23 cellular contexts compared by ENCODE assay signal in the genomic region with DNA sequence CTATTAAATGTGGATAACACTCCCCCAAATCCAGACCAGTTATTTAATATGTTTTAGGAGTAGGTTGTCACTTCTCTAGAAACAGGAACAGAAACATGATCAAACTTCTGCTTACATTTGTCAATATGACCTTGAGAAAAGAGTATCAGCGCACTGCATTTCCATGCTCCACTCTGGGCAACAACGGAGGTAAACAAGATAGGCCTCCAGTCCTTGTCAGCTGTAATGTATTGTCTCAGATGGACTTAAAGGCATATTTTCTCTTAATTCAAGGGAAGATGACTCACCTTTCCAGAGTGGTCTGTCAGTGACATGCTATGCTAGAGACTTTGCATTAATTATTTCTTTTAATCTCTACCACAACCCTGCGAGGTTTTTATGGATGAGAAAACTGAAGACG. TPM values are rescaled to one million over a fixed set of nuclear protein-coding genes. Genes with fewer than 3 reads are reported as not detected.
DNase-seq lines count a peak whose midpoint lies in the region; ATAC-seq, FAIRE-seq and TF ChIP-seq lines count a peak whose summit lies in the region.
"Had no signal": no experiment of that assay in that cellular context is flagged by ENCODE, and none has a peak within 500 bp of the region (broad histone marks: within the 10 kb centered on the region; RNA-seq: fewer than 3 reads in every experiment).

No MANE protein-coding gene starts in this region.

- H3K79me2 ChIP-seq in GM12878 (ENCODE audit: control insufficient read depth, insufficient read depth, low read length), result no peaks in the 10 kb centered on the region

- H3K27ac ChIP-seq in GM12878 (ENCODE audit: control insufficient read depth, insufficient read depth), result no peak overlapping the region
- no peak overlapping the region for H3K27ac ChIP-seq in mesenchymal stem cell (ENCODE audit: low read length, poor library complexity, severe bottlenecking)
- H3K27ac ChIP-seq: cardiac muscle cell, dorsolateral prefrontal cortex, neutrophil, stomach, transverse colon had no signal

- no peak overlapping the region for H4K8ac ChIP-seq in mesenchymal stem cell (ENCODE audit: low read length)

- no peak overlapping the region for H3K27ac Mint-ChIP-seq in activated T-helper 17 cell treated with anti-CD3 and anti-CD28 coated beads, Interleukin-2, amount 50 U/mL, for 72 hours
- H3K27ac Mint-ChIP-seq: immature natural killer cell, T-cell had no signal

- no peak for FAIRE-seq in GM12891 (lab: Jason Lieb, UNC)
- no peak for FAIRE-seq in GM12878 (lab: Jason Lieb, UNC)

- H4K20me1 ChIP-seq in GM12878 (ENCODE audit: control insufficient read depth, insufficient read depth), result no peaks in the 10 kb centered on the region

- H3K9me3 ChIP-seq in GM12878 (replicated peaks; ENCODE audit: control insufficient read depth, insufficient read depth, low read length) (no peaks in the 10 kb centered on the region), mesenchymal stem cell (ENCODE audit: control insufficient read depth, low read length) (no peaks in the 10 kb centered on the region)
- H3K9me3 ChIP-seq: MG63, neutrophil, stomach, transverse colon had no signal

- no peaks in the 10 kb centered on the region for H3K79me1 ChIP-seq in mesenchymal stem cell (replicated peaks; ENCODE audit: low read length, poor library complexity, severe bottlenecking)

- no peak overlapping the region for H2AK5ac ChIP-seq in mesenchymal stem cell (ENCODE audit: low read length, severe bottlenecking)

- BruUV-seq in GM12878 (replicated peaks; lab: Mats Ljungman, UMichigan), result no TSS peak

- H2BK5ac ChIP-seq in mesenchymal stem cell (ENCODE audit: low read depth, low read length, poor library complexity, severe bottlenecking), result no peak overlapping the region

- no peak overlapping the region for H3K4ac ChIP-seq in mesenchymal stem cell (ENCODE audit: low read depth in 1 of 2, low read length in 2 of 2)

- CTCF ChIA-PET in GM12878 (lab: Yijun Ruan, JAX), result interaction anchor here (0.6 to 0.8 kb wide), 2 partner anchors 45 to 124 kb away, joined by 3 read pairs; no protein-coding TSS in a partner anchor

- H2BK12ac ChIP-seq in mesenchymal stem cell (ENCODE audit: low read length in 2 of 2), result no peak overlapping the region

- no peaks in the 10 kb centered on the region for H3K9me3 Mint-ChIP-seq in activated T-helper 17 cell treated with anti-CD3 and anti-CD28 coated beads, Interleukin-2, amount 50 U/mL, for 72 hours
- H3K9me3 Mint-ChIP-seq: immature natural killer cell, T-cell had no signal

- H3K27me3 ChIP-seq in GM12878 (replicated peaks in 1 of 2; ENCODE audit: control insufficient read depth in 2 of 2, insufficient read depth in 2 of 2, low read length in 1 of 2), result no peaks in the 10 kb centered on the region
- H3K27me3 ChIP-seq in mesenchymal stem cell (ENCODE audit: control insufficient read depth in 1 of 2, insufficient read depth in 1 of 2, low read length in 2 of 2), result no peaks in the 10 kb centered on the region
- H3K27me3 ChIP-seq: cardiac muscle cell, dorsolateral prefrontal cortex, MG63, neutrophil, stomach, transverse colon had no signal

- no peak for TF ChIP-seq RAD21 in GM12878 (IDR thresholded peaks at IDR 0.05; ENCODE audit: insufficient read depth, low read depth, low read length)

- DNase-seq in GM12891 (ENCODE audit: insufficient read length, low spot score), result no peak
- DNase-seq in NCI-H69 (lab: John Stamatoyannopoulos, UW), result peak; percentile 5
- no peak for DNase-seq in GM12878 (ENCODE audit: low read depth, low spot score)
- DNase-seq in mesenchymal stem cell, result peak; percentile 24
- DNase-seq in NCI-H146 (lab: John Stamatoyannopoulos, UW), result no peak
- no peak for DNase-seq in GF-D8 (lab: John Stamatoyannopoulos, UW)
- no peak for DNase-seq in NCI-H526 (lab: John Stamatoyannopoulos, UW)
- DNase-seq: activated CD4-positive, alpha-beta T cell treated with anti-CD3 and anti-CD28 coated beads, Interleukin-2, amount 50 U/mL, for 1 hour; activated CD8-positive, alpha-beta memory T cell treated with anti-CD3 and anti-CD28 coated beads, Interleukin-2, amount 50 U/mL, for 4 hours; DND-41; dorsolateral prefrontal cortex; immature natural killer cell; left ventricle myocardium superior; MG63; NCI-H1694 treated with DMSO at 0.1 percent for 48 hours; NCI-H226; stimulated activated CD4-positive, alpha-beta T cell treated with anti-CD3 and anti-CD28 coated beads, Interleukin-4, amount 100 ng/mL, for 24 hours; stomach; T-cell; transverse colon had no signal

- H3K4me3 ChIP-seq in GM12878 (no peak overlapping the region), mesenchymal stem cell (ENCODE audit: insufficient read depth in 1 of 2, low read depth in 1 of 2, low read length in 2 of 2) (no peak overlapping the region)
- H3K4me3 ChIP-seq: cardiac muscle cell, dorsolateral prefrontal cortex, MG63, stomach, transverse colon had no signal

- TF ChIP-seq EP300 in GM12878 (IDR thresholded peaks at IDR 0.05; ENCODE audit: borderline replicate concordance in 1 of 2, control insufficient read depth in 1 of 2, low read depth in 2 of 2, low read length in 2 of 2), result no peak

- no peak overlapping the region for H3K23ac ChIP-seq in mesenchymal stem cell (ENCODE audit: low read length in 2 of 2)

- no peaks in the 10 kb centered on the region for H3K27me3 Mint-ChIP-seq in activated T-helper 17 cell treated with anti-CD3 and anti-CD28 coated beads, Interleukin-2, amount 50 U/mL, for 72 hours
- H3K27me3 Mint-ChIP-seq: T-cell had no signal

- H2BK15ac ChIP-seq in mesenchymal stem cell (ENCODE audit: low read depth, poor library complexity, severe bottlenecking), result no peak overlapping the region

- POLR2A ChIA-PET in GM12878 (lab: Charles Lee), result no interaction called here

- no peaks in the 10 kb centered on the region for H3K36me3 Mint-ChIP-seq in activated T-helper 17 cell treated with anti-CD3 and anti-CD28 coated beads, Interleukin-2, amount 50 U/mL, for 72 hours (ENCODE audit: low read depth)
- H3K36me3 Mint-ChIP-seq: T-cell had no signal

- SMC1A ChIA-PET in GM12878 (lab: Charles Lee; ENCODE audit: uncharacterized antibody, unreplicated experiment), result no interaction called here

- no peak overlapping the region for H3K4me3 Mint-ChIP-seq in activated T-helper 17 cell treated with anti-CD3 and anti-CD28 coated beads, Interleukin-2, amount 50 U/mL, for 72 hours
- H3K4me3 Mint-ChIP-seq: immature natural killer cell, T-cell had no signal

- peak; percentile 29; the same call in 1 of the 3 replicates for ATAC-seq in GM12878
- no peak for ATAC-seq in activated T-helper 17 cell treated with anti-CD3 and anti-CD28 coated beads, Interleukin-2, amount 50 U/mL, for 72 hours (replicated peaks)
- ATAC-seq: left ventricle myocardium superior, T-cell had no signal

- H2AFZ ChIP-seq in GM12878 (ENCODE audit: control insufficient read depth, low read depth, low read length) (no peak overlapping the region), mesenchymal stem cell (ENCODE audit: low read depth, low read length) (no peak overlapping the region)

- WGBS in GM12878 (ENCODE audit: insufficient coverage, insufficient replicate concordance, low lambda C conversion rate, missing lambda C conversion rate), result 57% methylated on average over 4 of the region's 4 CpGs
- WGBS in mesenchymal stem cell, result 68% methylated on average over 4 of the region's 4 CpGs

- H4K91ac ChIP-seq in mesenchymal stem cell (ENCODE audit: low read length), result no peak overlapping the region

- no peak for TF ChIP-seq CTCF in GM12878 (IDR thresholded peaks at IDR 0.05 in 2 of 3, conservative IDR thresholded peaks at IDR 0.05 in 1 of 3; ENCODE audit: control insufficient read depth in 2 of 3, extremely low read depth in 1 of 3, insufficient read depth in 1 of 3, low read depth in 3 of 3, low read length in 3 of 3)

- no peak overlapping the region for H3K18ac ChIP-seq in mesenchymal stem cell (ENCODE audit: low read depth in 1 of 2, low read length in 2 of 2)

- in situ Hi-C loops in GM12878 (cut with MboI), result loop anchor here (5.0 kb wide), 1 partner anchor 374 kb away; no protein-coding TSS in a partner anchor

- no peaks in the 10 kb centered on the region for H3K4me1 Mint-ChIP-seq in activated T-helper 17 cell treated with anti-CD3 and anti-CD28 coated beads, Interleukin-2, amount 50 U/mL, for 72 hours
- H3K4me1 Mint-ChIP-seq: immature natural killer cell had no signal

- no peak overlapping the region for H3K9ac ChIP-seq in GM12878 (ENCODE audit: control insufficient read depth, insufficient read depth, low read length)
- H3K9ac ChIP-seq in mesenchymal stem cell (ENCODE audit: low read length), result no peak overlapping the region

- RAD21 ChIA-PET in GM12878 (lab: Charles Lee; ENCODE audit: unreplicated experiment), result no interaction called here

- H3K4me1 ChIP-seq in GM12878 (ENCODE audit: control insufficient read depth, insufficient read depth, low read length) (no peaks in the 10 kb centered on the region), mesenchymal stem cell (ENCODE audit: control insufficient read depth, insufficient read depth, low read depth, low read length) (no peaks in the 10 kb centered on the region)

- H3K14ac ChIP-seq in mesenchymal stem cell (ENCODE audit: low read length in 2 of 2), result no peak overlapping the region

- TF ChIP-seq POLR2A in GM12891 (IDR thresholded peaks at IDR 0.05; ENCODE audit: low read depth, low read length) (no peak), GM12878 (IDR thresholded peaks at IDR 0.05; ENCODE audit: low read depth, low read length) (no peak)

- H3K4me2 ChIP-seq in GM12878 (ENCODE audit: control insufficient read depth, insufficient read depth) (no peak overlapping the region), mesenchymal stem cell (ENCODE audit: low read length, poor library complexity, severe bottlenecking) (no peak overlapping the region)

- H2BK120ac ChIP-seq in mesenchymal stem cell (ENCODE audit: low read depth, low read length), result no peak overlapping the region

- intact Hi-C loops in GM12878 (cut with micrococcal nuclease; ENCODE audit: unreplicated experiment), result no loop called here

- H3K36me3 ChIP-seq in GM12878 (ENCODE audit: control insufficient read depth in 2 of 2, insufficient read depth in 2 of 2, low read length in 1 of 2), result no peaks in the 10 kb centered on the region
- no peaks in the 10 kb centered on the region for H3K36me3 ChIP-seq in mesenchymal stem cell (ENCODE audit: control insufficient read depth in 1 of 2, insufficient read depth in 2 of 2, low read depth in 1 of 2, low read length in 2 of 2)
- H3K36me3 ChIP-seq: cardiac muscle cell, MG63, neutrophil, stomach, transverse colon had no signal

RNA-seq across cellular contexts. Expression of gene TCF12, which starts 51.6 kb away (rescaled TPM):
- polyA plus RNA-seq in GM12891 (2012; ENCODE audit: low read depth, missing spikeins), result 15.4 TPM
- total RNA-seq in GM12878 (2013; cell fraction: nucleolus; rRNA removed), result 192 and 220 TPM in 2 replicates
- 70.9 and 72.5 TPM in 2 replicates for total RNA-seq in GM12878 (2014; rRNA removed)
- 47.1 and 51.2 TPM in 2 replicates for total RNA-seq in GM12878 (2014; rRNA removed; fragmentation: Illumina TruSeq; extraction: Trizol)
- 66.5 and 68.1 TPM in 2 replicates for total RNA-seq in GM12878 (2021)
- polyA plus RNA-seq in GM12878 (2011; ENCODE audit: low read depth), result 8.0 TPM
- polyA plus RNA-seq in GM12878 (2011; rRNA removed), result 43.4 and 69.3 TPM in 2 replicates
- 52.1 and 60.9 TPM in 2 replicates for polyA plus RNA-seq in GM12878 (2011; cell fraction: cytosol; rRNA removed)
- polyA plus RNA-seq in GM12878 (2011; cell fraction: nucleus; rRNA removed), result 62.3 and 64.0 TPM in 2 replicates
- polyA plus RNA-seq in GM12878 (2012), result 13.1 and 20.3 TPM in 2 replicates
- polyA plus RNA-seq in GM12878 (2014; fragmentation: Illumina TruSeq; extraction: Trizol), result 55.7 and 72.5 TPM in 2 replicates
- 1 to 10 TPM; 8.2 to 9.0 TPM for polyA plus RNA-seq in GM12878 (2014; fragmentation: Nextera tagmentation; extraction: Ambion mirVana)
- 36.4 and 43.1 TPM in 2 replicates for polyA plus RNA-seq in GM12878 (2014; rRNA removed)
- polyA plus RNA-seq in GM12878 (2016; fragmentation: Nextera tagmentation; extraction: Ambion mirVana), result 10 to 100 TPM; 48.9 to 50.1 TPM
- 75.6 and 114 TPM in 2 replicates for polyA minus RNA-seq in GM12878 (2011; rRNA and poly(A)+ RNA removed)
- polyA minus RNA-seq in GM12878 (2011; cell fraction: cytosol; rRNA and poly(A)+ RNA removed), result 19.0 and 31.8 TPM in 2 replicates
- 55.2 and 99.8 TPM in 2 replicates for polyA minus RNA-seq in GM12878 (2011; cell fraction: nucleus; rRNA and poly(A)+ RNA removed)
- polyA plus RNA-seq in mesenchymal stem cell (2013, experiment 1 of 2), result 43.3 TPM
- 41.8 TPM for polyA plus RNA-seq in mesenchymal stem cell (2013, experiment 2 of 2)
- 10 to 100 TPM; 48.3 to 74.2 TPM for total RNA-seq in activated T-helper 17 cell treated with anti-CD3 and anti-CD28 coated beads, Interleukin-2, amount 50 U/mL, for 72 hours

Comparison
In these comparisons a context has a peak if more than half of its experiments do, and no peak if none do; other contexts are left out.
1. DNase-seq: peak in NCI-H69 (single experiment) and mesenchymal stem cell (single experiment); none in GM12891 (single experiment), GM12878 (single experiment), NCI-H146 (single experiment), GF-D8 (single experiment) and NCI-H526 (0 of 2).